In the genomic region with DNA sequence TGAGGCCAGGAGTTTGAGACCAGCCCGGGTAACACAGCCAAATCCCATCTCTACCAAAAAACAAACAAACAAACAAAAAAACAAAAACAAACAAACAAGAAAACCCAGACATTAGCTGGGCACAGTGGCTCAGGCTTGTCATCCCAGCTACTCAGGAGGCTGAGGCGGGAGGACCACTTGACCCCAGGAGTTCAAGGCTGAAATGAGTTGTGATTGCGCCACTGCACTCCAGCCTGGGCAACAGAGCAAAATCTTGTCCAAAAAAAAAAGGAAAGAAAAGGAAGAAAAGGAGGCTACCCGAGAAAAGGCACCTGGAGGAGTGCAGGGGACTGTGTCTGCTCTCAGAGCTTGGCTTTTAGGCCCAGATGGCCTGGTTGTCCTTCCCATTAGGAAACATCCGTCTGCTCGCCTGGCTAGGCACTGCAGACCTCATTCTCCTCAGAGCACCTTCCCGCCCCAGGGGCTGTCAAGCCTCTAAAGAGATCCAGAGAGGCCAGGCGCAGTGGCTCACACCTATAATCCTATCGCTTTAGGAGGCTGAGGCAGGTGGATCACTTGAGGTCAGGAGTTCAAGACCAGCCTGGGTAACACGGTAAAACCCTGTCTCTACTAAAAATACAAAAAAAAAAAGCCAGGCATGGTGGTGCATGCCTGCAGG, we compare ENCODE assay signal across 21 cellular contexts.
"Had no signal": no experiment of that assay in that cellular context is flagged by ENCODE, and none has a peak within 500 bp of the region (broad histone marks: within the 10 kb centered on the region; RNA-seq: fewer than 3 reads in every experiment).

No MANE protein-coding gene starts in this region.

- H3K4me3 Mint-ChIP-seq: activated B cell treated with CpG ODN at 0.5 μM for 24 hours; activated CD8-positive, alpha-beta T cell treated with anti-CD3 and anti-CD28 coated beads for 36 hours; activated naive CD8-positive, alpha-beta T cell treated with anti-CD3 and anti-CD28 coated beads for 36 hours; activated T-helper 17 cell treated with anti-CD3 and anti-CD28 coated beads, Interleukin-2, amount 50 U/mL, for 72 hours; central memory CD8-positive, alpha-beta T cell; naive thymus-derived CD4-positive, alpha-beta T cell; neural progenitor cell; stimulated activated effector memory CD8-positive, alpha-beta T cell treated with anti-CD3 and anti-CD28 coated beads, Interleukin-12 subunit alpha, Interleukin-12 subunit beta, amount 100 ng/mL, for 72 hours; T-helper 17 cell had no signal

- H3K27ac Mint-ChIP-seq: activated B cell treated with CpG ODN at 0.5 μM for 24 hours; activated CD8-positive, alpha-beta T cell treated with anti-CD3 and anti-CD28 coated beads for 36 hours; activated naive CD8-positive, alpha-beta T cell treated with anti-CD3 and anti-CD28 coated beads for 36 hours; activated T-helper 17 cell treated with anti-CD3 and anti-CD28 coated beads, Interleukin-2, amount 50 U/mL, for 72 hours; naive thymus-derived CD4-positive, alpha-beta T cell; neural progenitor cell; stimulated activated effector memory CD8-positive, alpha-beta T cell treated with anti-CD3 and anti-CD28 coated beads, Interleukin-12 subunit alpha, Interleukin-12 subunit beta, amount 100 ng/mL, for 72 hours; T-helper 17 cell had no signal

- H3K4me1 ChIP-seq: left ventricle myocardium inferior, stomach, upper lobe of left lung had no signal

- H3K27me3 Mint-ChIP-seq: activated CD8-positive, alpha-beta T cell treated with anti-CD3 and anti-CD28 coated beads for 36 hours; activated naive CD8-positive, alpha-beta T cell treated with anti-CD3 and anti-CD28 coated beads for 36 hours had no signal

- H2AFZ ChIP-seq: neural progenitor cell had no signal

- H3K27me3 ChIP-seq: brain microvascular endothelial cell, neural progenitor cell, right lobe of liver, stomach, upper lobe of left lung had no signal

- H3K4me3 ChIP-seq: coronary artery, left ventricle myocardium inferior, neural progenitor cell, right lobe of liver, stomach, upper lobe of left lung had no signal

- H3K4me2 ChIP-seq: neural progenitor cell had no signal

- H3K9me3 ChIP-seq: left ventricle myocardium inferior, right lobe of liver, stomach, upper lobe of left lung had no signal

- H3K36me3 ChIP-seq: brain microvascular endothelial cell, left ventricle myocardium inferior, neural progenitor cell, right lobe of liver, stomach, upper lobe of left lung had no signal

- H3K9me3 Mint-ChIP-seq: activated B cell treated with CpG ODN at 0.5 μM for 24 hours; activated CD8-positive, alpha-beta T cell treated with anti-CD3 and anti-CD28 coated beads for 36 hours; activated naive CD8-positive, alpha-beta T cell treated with anti-CD3 and anti-CD28 coated beads for 36 hours; activated T-helper 17 cell treated with anti-CD3 and anti-CD28 coated beads, Interleukin-2, amount 50 U/mL, for 72 hours; central memory CD8-positive, alpha-beta T cell; stimulated activated effector memory CD8-positive, alpha-beta T cell treated with anti-CD3 and anti-CD28 coated beads, Interleukin-12 subunit alpha, Interleukin-12 subunit beta, amount 100 ng/mL, for 72 hours had no signal

- H3K4me1 Mint-ChIP-seq: activated naive CD8-positive, alpha-beta T cell treated with anti-CD3 and anti-CD28 coated beads for 36 hours; activated T-helper 17 cell treated with anti-CD3 and anti-CD28 coated beads, Interleukin-2, amount 50 U/mL, for 72 hours; stimulated activated effector memory CD8-positive, alpha-beta T cell treated with anti-CD3 and anti-CD28 coated beads, Interleukin-12 subunit alpha, Interleukin-12 subunit beta, amount 100 ng/mL, for 72 hours had no signal

- H3K27ac ChIP-seq: brain microvascular endothelial cell, coronary artery, left ventricle myocardium inferior, neural progenitor cell, right lobe of liver, stomach, upper lobe of left lung had no signal

- DNase-seq: activated B cell treated with CpG ODN at 0.5 μM for 24 hours; activated CD4-positive, alpha-beta T cell treated with anti-CD3 and anti-CD28 coated beads for 4 hours; activated CD8-positive, alpha-beta T cell treated with anti-CD3 and anti-CD28 coated beads for 36 hours; activated naive CD4-positive, alpha-beta T cell; activated naive CD8-positive, alpha-beta T cell treated with anti-CD3 and anti-CD28 coated beads for 36 hours; activated T-cell treated with anti-CD3 and anti-CD28 coated beads, Interleukin-2, amount 50 U/mL, for 1 hour; brain microvascular endothelial cell; foreskin melanocyte; hypothalamus; left ventricle myocardium inferior; naive thymus-derived CD4-positive, alpha-beta T cell; stimulated activated CD4-positive, alpha-beta T cell treated with anti-CD3 and anti-CD28 coated beads, Interleukin-4, amount 100 ng/mL, for 24 hours; stomach; T-helper 17 cell; upper lobe of left lung had no signal

- ATAC-seq: activated CD8-positive, alpha-beta T cell treated with anti-CD3 and anti-CD28 coated beads for 36 hours; activated T-helper 17 cell treated with anti-CD3 and anti-CD28 coated beads, Interleukin-2, amount 50 U/mL, for 72 hours; naive thymus-derived CD4-positive, alpha-beta T cell; stimulated activated effector memory CD8-positive, alpha-beta T cell treated with anti-CD3 and anti-CD28 coated beads, Interleukin-12 subunit alpha, Interleukin-12 subunit beta, amount 100 ng/mL, for 72 hours; T-helper 17 cell had no signal

- H3K36me3 Mint-ChIP-seq: naive thymus-derived CD4-positive, alpha-beta T cell; neural progenitor cell; stimulated activated effector memory CD8-positive, alpha-beta T cell treated with anti-CD3 and anti-CD28 coated beads, Interleukin-12 subunit alpha, Interleukin-12 subunit beta, amount 100 ng/mL, for 72 hours had no signal

- H3K9ac ChIP-seq: neural progenitor cell had no signal
